ENCODE assay signal across 1 cellular context in genomic region chr16:2782583-2783351, GRCh38.
TF ChIP-seq lines count a peak whose summit lies in the region.

No MANE protein-coding gene starts in this region.

TF ChIP-seq in SK-N-SH treated with all-trans-retinoic acid at 6 μM for 48 hours, 23 proteins besides CTCF, POLR2A, EP300 and RAD21 (continued from another document):
- TF ChIP-seq POU6F1 (CRISPR knock-in tag; IDR thresholded peaks at IDR 0.05; ENCODE audit: borderline replicate concordance, low read depth) (no peak), ARNTL (CRISPR knock-in tag; IDR thresholded peaks at IDR 0.05; ENCODE audit: borderline replicate concordance, low read depth) (no peak), BACH2 (CRISPR knock-in tag; IDR thresholded peaks at IDR 0.05; ENCODE audit: borderline replicate concordance) (no peak), OSR1 (CRISPR knock-in tag; IDR thresholded peaks at IDR 0.05) (no peak), TSHZ2 (CRISPR knock-in tag; IDR thresholded peaks at IDR 0.05) (no peak), SNAI2 (CRISPR knock-in tag; IDR thresholded peaks at IDR 0.05) (no peak), CREB5 (CRISPR knock-in tag; IDR thresholded peaks at IDR 0.05; ENCODE audit: low read depth) (no peak), ZC3H10 (CRISPR knock-in tag; IDR thresholded peaks at IDR 0.05) (no peak), CSRNP3 (CRISPR knock-in tag; IDR thresholded peaks at IDR 0.05) (no peak), ZNF70 (CRISPR knock-in tag; IDR thresholded peaks at IDR 0.05) (no peak)
